15 cellular contexts compared by ENCODE assay signal in the genomic region with DNA sequence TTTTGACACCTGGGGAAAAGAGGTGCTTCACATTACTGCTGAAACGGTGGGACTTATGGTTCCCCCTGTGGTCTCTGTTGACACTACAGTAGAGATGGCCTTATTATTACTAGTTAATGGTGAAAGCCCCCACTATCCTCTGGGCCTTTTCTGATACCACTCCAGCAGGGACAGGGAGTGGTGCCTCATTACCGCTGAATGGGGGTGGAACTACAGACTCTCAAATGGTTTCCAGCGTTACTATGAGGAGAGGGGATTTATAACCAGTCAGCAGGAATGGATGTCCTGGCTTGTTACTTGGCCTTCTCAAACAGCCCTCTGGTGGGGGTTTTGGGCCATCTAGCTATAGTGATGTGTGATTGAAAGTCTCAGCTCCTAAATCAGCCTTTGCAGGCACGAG.
DNase-seq lines count a peak whose midpoint lies in the region; ATAC-seq and TF ChIP-seq lines count a peak whose summit lies in the region.
"Had no signal": no experiment of that assay in that cellular context is flagged by ENCODE, and none has a peak within 500 bp of the region (broad histone marks: within the 10 kb centered on the region; RNA-seq: fewer than 3 reads in every experiment).

No MANE protein-coding gene starts in this region.

- no peaks in the 10 kb centered on the region for H3K9me2 ChIP-seq in OCI-LY1 (ENCODE audit: low read depth, low read length)

- H3K4me1 ChIP-seq in BE2C (no peaks in the 10 kb centered on the region), OCI-LY1 (ENCODE audit: insufficient read depth, low read length, severe bottlenecking) (no peaks in the 10 kb centered on the region), foreskin keratinocyte (no peaks in the 10 kb centered on the region)
- H3K4me1 ChIP-seq: prostate gland had no signal

- no peak overlapping the region for H3K9ac ChIP-seq in OCI-LY1 (ENCODE audit: low read length)

- no peak overlapping the region for H3K4me2 ChIP-seq in OCI-LY1 (ENCODE audit: low read length)

- no peaks in the 10 kb centered on the region for H3F3A ChIP-seq in OCI-LY1 (ENCODE audit: insufficient read depth, low read length)

- no peak overlapping the region for H3K4me3 ChIP-seq in BE2C (ENCODE audit: low read depth, low read length)
- no peak overlapping the region for H3K4me3 ChIP-seq in OCI-LY1 (ENCODE audit: low read depth, low read length, poor library complexity, severe bottlenecking)
- H3K4me3 ChIP-seq: prostate gland had no signal

- TF ChIP-seq CTCF in BE2C (IDR thresholded peaks at IDR 0.05; ENCODE audit: low read depth, low read length) (peak; percentile 43; the same call in 1 of the 2 replicates), OCI-LY1 (IDR thresholded peaks at IDR 0.05; ENCODE audit: low read length) (peak; percentile 14; the same call in 1 of the 2 replicates), foreskin keratinocyte (conservative IDR thresholded peaks at IDR 0.05) (no peak), omental fat pad (IDR thresholded peaks at IDR 0.05) (no peak)

- no peaks in the 10 kb centered on the region for H4K20me1 ChIP-seq in OCI-LY1 (ENCODE audit: insufficient read depth, low read length)

- H3K27me3 ChIP-seq in BE2C (no peaks in the 10 kb centered on the region), OCI-LY1 (ENCODE audit: insufficient read depth, low read length) (no peaks in the 10 kb centered on the region), foreskin keratinocyte (no peaks in the 10 kb centered on the region)

- CTCF ChIA-PET in HEK293T (lab: Yijun Ruan, JAX), result no interaction called here

- no peak for DNase-seq in BE2C
- DNase-seq in HEK293T (ENCODE audit: extremely low spot score), result peak; percentile 8
- no peak for DNase-seq in foreskin keratinocyte
- DNase-seq in activated CD4-positive, alpha-beta T cell treated with anti-CD3 and anti-CD28 coated beads for 4 hours, result no peak
- DNase-seq in OCI-M1 (lab: John Stamatoyannopoulos, UW), result no peak
- DNase-seq in omental fat pad (ENCODE audit: low spot score), result no peak
- DNase-seq: Caco-2, foreskin melanocyte, KG1, NCI-H1092, SHP77 treated with DMSO at 0.1 percent for 48 hours had no signal

- no peak overlapping the region for H2AFZ ChIP-seq in OCI-LY1 (ENCODE audit: low read length)

- ATAC-seq in foreskin keratinocyte (peak; percentile 41), GM19463 (IDR thresholded peaks at IDR 0.05; ENCODE audit: unreplicated experiment) (no peak), omental fat pad (ENCODE audit: low FRiP score) (no peak)

- H3K27ac ChIP-seq in OCI-LY1 (ENCODE audit: low read depth, low read length, poor library complexity, severe bottlenecking) (no peak overlapping the region), foreskin keratinocyte (no peak overlapping the region)
- H3K27ac ChIP-seq: HL-60, prostate gland had no signal

- POLR2A ChIA-PET in HEK293T (lab: Yijun Ruan, JAX), result no interaction called here

- no peaks in the 10 kb centered on the region for H3K9me3 ChIP-seq in BE2C
- no peaks in the 10 kb centered on the region for H3K9me3 ChIP-seq in OCI-LY1 (ENCODE audit: low read length)
- H3K9me3 ChIP-seq: prostate gland had no signal

- no peaks in the 10 kb centered on the region for H3K79me2 ChIP-seq in OCI-LY1 (ENCODE audit: insufficient read depth, low read length)

- H3K36me3 ChIP-seq in BE2C (no peaks in the 10 kb centered on the region), OCI-LY1 (ENCODE audit: insufficient read depth, low read length) (no peaks in the 10 kb centered on the region)
- H3K36me3 ChIP-seq: prostate gland had no signal

TF ChIP-seq in HEK293T, 16 proteins besides CTCF, POLR2A, EP300 and RAD21:
- no peak for TF ChIP-seq L3MBTL2 (conservative IDR thresholded peaks at IDR 0.05)
- TF ChIP-seq HDGF (IDR thresholded peaks at IDR 0.05; ENCODE audit: borderline replicate concordance), result no peak
- no peak for TF ChIP-seq TARDBP (IDR thresholded peaks at IDR 0.05)
- no peak for TF ChIP-seq NFRKB (IDR thresholded peaks at IDR 0.05)
- TF ChIP-seq FOXK2 (IDR thresholded peaks at IDR 0.05), result no peak
- no peak for TF ChIP-seq SP1 (IDR thresholded peaks at IDR 0.05)
- TF ChIP-seq FOXA1 (IDR thresholded peaks at IDR 0.05), result no peak
- TF ChIP-seq CTBP1 (IDR thresholded peaks at IDR 0.05; ENCODE audit: borderline replicate concordance), result no peak
- no peak for TF ChIP-seq LEF1 (IDR thresholded peaks at IDR 0.05; ENCODE audit: borderline replicate concordance)
- TF ChIP-seq ZNF384 (IDR thresholded peaks at IDR 0.05), result no peak
- no peak for TF ChIP-seq ELF4 (IDR thresholded peaks at IDR 0.05)
- no peak for TF ChIP-seq FOXM1 (IDR thresholded peaks at IDR 0.05; ENCODE audit: borderline replicate concordance)
- no peak for TF ChIP-seq ARNT (IDR thresholded peaks at IDR 0.05)
- TF ChIP-seq SUZ12 (IDR thresholded peaks at IDR 0.05), result no peak
- no peak for TF ChIP-seq BHLHE40 (IDR thresholded peaks at IDR 0.05; ENCODE audit: borderline replicate concordance)
- TF ChIP-seq, protein P1, sequence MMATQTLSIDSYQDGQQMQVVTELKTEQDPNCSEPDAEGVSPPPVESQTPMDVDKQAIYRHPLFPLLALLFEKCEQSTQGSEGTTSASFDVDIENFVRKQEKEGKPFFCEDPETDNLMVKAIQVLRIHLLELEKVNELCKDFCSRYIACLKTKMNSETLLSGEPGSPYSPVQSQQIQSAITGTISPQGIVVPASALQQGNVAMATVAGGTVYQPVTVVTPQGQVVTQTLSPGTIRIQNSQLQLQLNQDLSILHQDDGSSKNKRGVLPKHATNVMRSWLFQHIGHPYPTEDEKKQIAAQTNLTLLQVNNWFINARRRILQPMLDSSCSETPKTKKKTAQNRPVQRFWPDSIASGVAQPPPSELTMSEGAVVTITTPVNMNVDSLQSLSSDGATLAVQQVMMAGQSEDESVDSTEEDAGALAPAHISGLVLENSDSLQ (IDR thresholded peaks at IDR 0.05), result no peak

Comparison
In these comparisons a context has a peak if more than half of its experiments do, and no peak if none do; other contexts are left out.
1. CTCF ChIP-seq: peak in BE2C (single experiment) and OCI-LY1 (single experiment); none in foreskin keratinocyte (single experiment) and omental fat pad (0 of 3).